In genomic region chr3:126854666-126855065, GRCh38 we compare ENCODE assay signal across 28 cellular contexts.
"Had no signal": no experiment of that assay in that cellular context is flagged by ENCODE, and none has a peak within 500 bp of the region (broad histone marks: within the 10 kb centered on the region; RNA-seq: fewer than 3 reads in every experiment).

No MANE protein-coding gene starts in this region.

- H3K27me3 Mint-ChIP-seq: activated CD4-positive, alpha-beta memory T cell treated with anti-CD3 and anti-CD28 coated beads, Interleukin-2, amount 10 ng/mL, durations not matched to agents 7 days and 5 days; activated naive CD4-positive, alpha-beta T cell treated with anti-CD3 and anti-CD28 coated beads, Interleukin-2, amount 10 ng/mL, durations not matched to agents 7 days and 5 days; activated naive CD8-positive, alpha-beta T cell treated with anti-CD3 and anti-CD28 coated beads, Interleukin-2, amount 10 ng/mL, durations not matched to agents 7 days and 5 days; IgD-negative memory B cell had no signal

- H3K27ac ChIP-seq: ascending aorta, cardiac muscle cell, Peyer's patch, SJSA1, WERI-Rb-1 had no signal

- H3K36me3 Mint-ChIP-seq: activated naive CD4-positive, alpha-beta T cell treated with anti-CD3 and anti-CD28 coated beads, Interleukin-2, amount 10 ng/mL, durations not matched to agents 7 days and 5 days had no signal

- H3K4me3 Mint-ChIP-seq: activated CD4-positive, alpha-beta memory T cell treated with anti-CD3 and anti-CD28 coated beads, Interleukin-2, amount 10 ng/mL, durations not matched to agents 7 days and 5 days; activated naive CD4-positive, alpha-beta T cell treated with anti-CD3 and anti-CD28 coated beads, Interleukin-2, amount 10 ng/mL, durations not matched to agents 7 days and 5 days; activated naive CD8-positive, alpha-beta T cell treated with anti-CD3 and anti-CD28 coated beads, Interleukin-2, amount 10 ng/mL, durations not matched to agents 7 days and 5 days; IgD-negative memory B cell had no signal

- H3K9me3 Mint-ChIP-seq: activated CD4-positive, alpha-beta memory T cell treated with anti-CD3 and anti-CD28 coated beads, Interleukin-2, amount 10 ng/mL, durations not matched to agents 7 days and 5 days; activated naive CD4-positive, alpha-beta T cell treated with anti-CD3 and anti-CD28 coated beads, Interleukin-2, amount 10 ng/mL, durations not matched to agents 7 days and 5 days; activated naive CD8-positive, alpha-beta T cell treated with anti-CD3 and anti-CD28 coated beads, Interleukin-2, amount 10 ng/mL, durations not matched to agents 7 days and 5 days; IgD-negative memory B cell had no signal

- H3K27ac Mint-ChIP-seq: activated CD4-positive, alpha-beta memory T cell treated with anti-CD3 and anti-CD28 coated beads, Interleukin-2, amount 10 ng/mL, durations not matched to agents 7 days and 5 days; activated naive CD4-positive, alpha-beta T cell treated with anti-CD3 and anti-CD28 coated beads, Interleukin-2, amount 10 ng/mL, durations not matched to agents 7 days and 5 days; activated naive CD8-positive, alpha-beta T cell treated with anti-CD3 and anti-CD28 coated beads, Interleukin-2, amount 10 ng/mL, durations not matched to agents 7 days and 5 days; IgD-negative memory B cell had no signal

- H3K4me1 ChIP-seq: Peyer's patch had no signal

- H3K27me3 ChIP-seq: ascending aorta, cardiac muscle cell, Peyer's patch, SJSA1 had no signal

- H3K36me3 ChIP-seq: cardiac muscle cell, Peyer's patch, SJSA1, WERI-Rb-1 had no signal

- H3K4me1 Mint-ChIP-seq: activated CD4-positive, alpha-beta memory T cell treated with anti-CD3 and anti-CD28 coated beads, Interleukin-2, amount 10 ng/mL, durations not matched to agents 7 days and 5 days; activated naive CD4-positive, alpha-beta T cell treated with anti-CD3 and anti-CD28 coated beads, Interleukin-2, amount 10 ng/mL, durations not matched to agents 7 days and 5 days; activated naive CD8-positive, alpha-beta T cell treated with anti-CD3 and anti-CD28 coated beads, Interleukin-2, amount 10 ng/mL, durations not matched to agents 7 days and 5 days; IgD-negative memory B cell had no signal

- H3K9me3 ChIP-seq: ascending aorta, Peyer's patch, SJSA1, SK-N-SH had no signal

- DNase-seq: activated CD4-positive, alpha-beta memory T cell treated with anti-CD3 and anti-CD28 coated beads, Interleukin-2, amount 10 ng/mL, durations not matched to agents 7 days and 5 days; activated CD4-positive, alpha-beta T cell treated with anti-CD3 and anti-CD28 coated beads for 1 hour; activated CD4-positive, alpha-beta T cell treated with anti-CD3 and anti-CD28 coated beads for 48 hours; activated CD4-positive, CD25-positive, alpha-beta regulatory T cell; activated effector memory CD4-positive, alpha-beta T cell treated with Interleukin-2 at 50 U/mL for 16 hours; activated naive CD4-positive, alpha-beta T cell treated with anti-CD3 and anti-CD28 coated beads, Interleukin-2, amount 10 ng/mL, durations not matched to agents 7 days and 5 days; activated naive CD8-positive, alpha-beta T cell treated with anti-CD3 and anti-CD28 coated beads, Interleukin-2, amount 10 ng/mL, durations not matched to agents 7 days and 5 days; activated T-cell treated with anti-CD3 and anti-CD28 coated beads, Interleukin-2, amount 50 U/mL, for 48 hours; amygdala; Karpas-422; KBM-7; NCI-H1105 treated with DMSO at 0.1 percent for 48 hours; NCI-H1436; NCI-H1694; NCI-H1930; NCI-H2081 treated with DMSO at 0.1 percent for 48 hours; NCI-H345; NCI-H524 treated with DMSO at 0.1 percent for 48 hours; Peyer's patch; RPMI8226; SHP77 treated with DMSO at 0.1 percent for 48 hours; SK-N-SH; T1000; WERI-Rb-1 had no signal

- H3K4me2 ChIP-seq: SK-N-SH had no signal

- H3K9me2 ChIP-seq: SK-N-SH had no signal

- H3K4me3 ChIP-seq: ascending aorta, cardiac muscle cell, Peyer's patch, SJSA1 had no signal
